ENCODE assay signal across 1 cellular context in the genomic region with DNA sequence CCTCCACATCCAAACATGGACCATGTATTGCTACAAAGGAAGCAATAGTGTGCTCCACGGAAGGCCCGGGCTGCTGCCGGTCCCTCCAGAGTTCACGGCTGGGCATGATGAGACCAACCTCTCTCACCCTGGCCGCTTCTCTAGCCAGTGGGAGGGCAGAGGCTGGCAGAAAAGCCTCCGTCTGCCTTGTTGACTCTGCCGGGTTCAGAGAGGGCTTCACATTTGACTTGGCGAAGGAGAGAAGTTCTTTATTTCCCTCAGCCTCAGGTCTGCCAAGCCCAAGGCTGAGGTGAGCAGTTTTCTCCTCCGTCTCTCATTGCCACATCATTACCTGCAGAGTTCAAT.
TF ChIP-seq lines count a peak whose summit lies in the region.

No MANE protein-coding gene starts in this region.

TF ChIP-seq in A549, 52 proteins besides CTCF, POLR2A, EP300 and RAD21 (continued from another document):
- TF ChIP-seq, protein P1, sequence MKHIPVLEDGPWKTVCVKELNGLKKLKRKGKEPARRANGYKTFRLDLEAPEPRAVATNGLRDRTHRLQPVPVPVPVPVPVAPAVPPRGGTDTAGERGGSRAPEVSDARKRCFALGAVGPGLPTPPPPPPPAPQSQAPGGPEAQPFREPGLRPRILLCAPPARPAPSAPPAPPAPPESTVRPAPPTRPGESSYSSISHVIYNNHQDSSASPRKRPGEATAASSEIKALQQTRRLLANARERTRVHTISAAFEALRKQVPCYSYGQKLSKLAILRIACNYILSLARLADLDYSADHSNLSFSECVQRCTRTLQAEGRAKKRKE (CRISPR knock-in tag; IDR thresholded peaks at IDR 0.05; ENCODE audit: low read depth) = no peak
- no peak for TF ChIP-seq MAZ (IDR thresholded peaks at IDR 0.05; ENCODE audit: borderline replicate concordance, low read depth, low read length)
- TF ChIP-seq CBX8 (IDR thresholded peaks at IDR 0.05) = no peak
- TF ChIP-seq RCOR1 (IDR thresholded peaks at IDR 0.05; ENCODE audit: low read depth, low read length) = no peak
- TF ChIP-seq, protein P2, sequence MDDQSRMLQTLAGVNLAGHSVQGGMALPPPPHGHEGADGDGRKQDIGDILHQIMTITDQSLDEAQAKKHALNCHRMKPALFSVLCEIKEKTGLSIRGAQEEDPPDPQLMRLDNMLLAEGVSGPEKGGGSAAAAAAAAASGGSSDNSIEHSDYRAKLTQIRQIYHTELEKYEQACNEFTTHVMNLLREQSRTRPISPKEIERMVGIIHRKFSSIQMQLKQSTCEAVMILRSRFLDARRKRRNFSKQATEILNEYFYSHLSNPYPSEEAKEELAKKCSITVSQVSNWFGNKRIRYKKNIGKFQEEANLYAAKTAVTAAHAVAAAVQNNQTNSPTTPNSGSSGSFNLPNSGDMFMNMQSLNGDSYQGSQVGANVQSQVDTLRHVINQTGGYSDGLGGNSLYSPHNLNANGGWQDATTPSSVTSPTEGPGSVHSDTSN (IDR thresholded peaks at IDR 0.05) = no peak
- no peak for TF ChIP-seq RNF2 (IDR thresholded peaks at IDR 0.05; ENCODE audit: borderline replicate concordance, low read depth)
- TF ChIP-seq HDAC2 (IDR thresholded peaks at IDR 0.05) = no peak
- TF ChIP-seq KDM5A (IDR thresholded peaks at IDR 0.05) = no peak
- TF ChIP-seq POLR2AphosphoS2 (conservative IDR thresholded peaks at IDR 0.05; ENCODE audit: low read length) = no peak
- TF ChIP-seq CEBPB (IDR thresholded peaks at IDR 0.05) = no peak
- no peak for TF ChIP-seq MYC (IDR thresholded peaks at IDR 0.05; ENCODE audit: borderline replicate concordance, low read length)
- TF ChIP-seq, protein P3, sequence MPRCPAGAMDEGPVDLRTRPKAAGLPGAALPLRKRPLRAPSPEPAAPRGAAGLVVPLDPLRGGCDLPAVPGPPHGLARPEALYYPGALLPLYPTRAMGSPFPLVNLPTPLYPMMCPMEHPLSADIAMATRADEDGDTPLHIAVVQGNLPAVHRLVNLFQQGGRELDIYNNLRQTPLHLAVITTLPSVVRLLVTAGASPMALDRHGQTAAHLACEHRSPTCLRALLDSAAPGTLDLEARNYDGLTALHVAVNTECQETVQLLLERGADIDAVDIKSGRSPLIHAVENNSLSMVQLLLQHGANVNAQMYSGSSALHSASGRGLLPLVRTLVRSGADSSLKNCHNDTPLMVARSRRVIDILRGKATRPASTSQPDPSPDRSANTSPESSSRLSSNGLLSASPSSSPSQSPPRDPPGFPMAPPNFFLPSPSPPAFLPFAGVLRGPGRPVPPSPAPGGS (IDR thresholded peaks at IDR 0.05) = no peak
- TF ChIP-seq EHF (CRISPR knock-in tag; IDR thresholded peaks at IDR 0.05) = no peak
TF ChIP-seq in A549: peak in this region for 0.
